ENCODE assay signal across 23 cellular contexts in the genomic region with DNA sequence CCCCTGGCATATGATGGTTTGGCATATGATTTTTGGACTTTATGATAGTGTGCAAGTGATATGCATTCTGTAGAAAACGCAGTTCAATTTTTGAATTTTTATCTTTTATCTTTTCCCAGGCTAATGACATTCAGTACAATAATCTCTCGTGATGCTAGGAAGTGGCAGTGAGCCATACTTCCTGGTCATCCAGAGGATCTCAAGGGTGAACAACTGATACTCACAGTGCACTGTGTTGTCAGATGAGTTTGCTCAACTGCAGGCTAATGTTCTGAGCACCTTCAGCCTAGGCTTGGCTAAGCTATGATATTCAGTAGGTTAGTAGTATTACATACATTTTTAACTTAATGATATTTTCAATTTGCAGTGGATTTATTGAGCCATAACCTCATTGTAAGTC.
"Had no signal": no experiment of that assay in that cellular context is flagged by ENCODE, and none has a peak within 500 bp of the region (broad histone marks: within the 10 kb centered on the region; RNA-seq: fewer than 3 reads in every experiment).

No MANE protein-coding gene starts in this region.

- H3K27ac ChIP-seq: hepatocyte, left ventricle myocardium inferior, ovary, right atrium auricular region, right lobe of liver, stomach, thoracic aorta, tibial artery, upper lobe of right lung, uterus had no signal

- H3K9me3 ChIP-seq: left ventricle myocardium inferior, mucosa of descending colon, ovary, right atrium auricular region, right lobe of liver, stomach, thoracic aorta, tibial artery, upper lobe of right lung, uterus had no signal

- H3K4me2 ChIP-seq: hepatocyte had no signal

- H3K36me3 ChIP-seq: left ventricle myocardium inferior, ovary, right atrium auricular region, right lobe of liver, stomach, thoracic aorta, tibial artery, upper lobe of right lung, uterus had no signal

- ATAC-seq: mucosa of descending colon; naive thymus-derived CD4-positive, alpha-beta T cell; natural killer cell treated with Interleukin-12 subunit alpha and Interleukin-12 subunit beta and Interleukin-15 and Interleukin-18, amount 100 ng/mL, for 72 hours; right lobe of liver; stimulated activated naive B cell treated with anti-CD40 and anti-IgM and Interleukin-4, amounts not matched to agents 10 μg/mL and 1 μg/mL and 100 μg/mL, for 72 hours; stimulated activated naive CD8-positive, alpha-beta T cell treated with anti-CD3 and anti-CD28 coated beads, Interleukin-15, Interleukin-2, amounts not matched to agents 100 U/mL and 50 U/mL, for 24 hours; upper lobe of right lung had no signal

- H2AFZ ChIP-seq: hepatocyte had no signal

- DNase-seq: islet precursor cell; left ventricle myocardium inferior; midbrain; mucosa of descending colon; naive thymus-derived CD4-positive, alpha-beta T cell; ovary; right lobe of liver; stimulated activated CD4-positive, alpha-beta T cell treated with anti-CD3 and anti-CD28 coated beads, Interleukin-12 subunit alpha, Interleukin-12 subunit beta, amount 100 ng/mL, for 4 hours; stimulated activated CD4-positive, alpha-beta T cell treated with anti-CD3 and anti-CD28 coated beads, Interleukin-15, amount 100 ng/mL, for 24 hours; stimulated activated CD4-positive, alpha-beta T cell treated with anti-CD3 and anti-CD28 coated beads, Interleukin-2, amount 100 ng/mL, for 24 hours; stimulated activated CD4-positive, alpha-beta T cell treated with anti-CD3 and anti-CD28 coated beads, Interleukin-4, amount 100 ng/mL, for 1 hour; stimulated activated naive B cell treated with anti-CD40 and anti-IgM and Interleukin-4, amounts not matched to agents 10 μg/mL and 1 μg/mL and 100 μg/mL, for 72 hours; stimulated activated naive CD8-positive, alpha-beta T cell treated with anti-CD3 and anti-CD28 coated beads, Interleukin-15, Interleukin-2, amounts not matched to agents 100 U/mL and 50 U/mL, for 24 hours; stomach; tibial artery; trophoblast cell; upper lobe of right lung; uterus had no signal

- H3K4me1 ChIP-seq: right atrium auricular region, right lobe of liver, tibial artery, upper lobe of right lung, uterus had no signal

- H3K79me2 ChIP-seq: hepatocyte had no signal

- H3K27me3 ChIP-seq: hepatocyte, ovary, right atrium auricular region, right lobe of liver, stomach, tibial artery, upper lobe of right lung, uterus had no signal

- H3K4me3 ChIP-seq: hepatocyte, left ventricle myocardium inferior, lung, mucosa of descending colon, ovary, right atrium auricular region, right lobe of liver, stomach, thoracic aorta, tibial artery, upper lobe of right lung, uterus had no signal
